In the genomic region with DNA sequence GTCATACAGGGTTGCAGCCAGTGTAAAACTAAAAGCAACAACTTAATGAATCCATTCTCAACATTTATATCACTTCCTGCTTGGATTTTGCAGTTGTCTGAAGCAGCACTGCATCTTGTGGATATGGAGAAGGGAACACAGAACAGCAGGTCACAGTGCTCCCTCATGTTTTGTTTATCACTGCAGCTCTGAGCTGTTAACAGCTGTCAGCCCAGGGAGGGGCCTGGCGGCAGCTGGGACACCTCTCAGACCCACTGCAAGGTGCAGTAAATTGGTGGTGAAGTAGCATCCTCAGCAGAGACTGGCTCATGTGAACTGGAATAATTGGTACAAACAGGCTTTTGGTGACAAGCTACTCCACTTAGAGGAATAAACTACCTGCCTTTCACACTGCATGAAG, we compare ENCODE assay signal across 9 cellular contexts.
"Had no signal": no experiment of that assay in that cellular context is flagged by ENCODE, and none has a peak within 500 bp of the region (broad histone marks: within the 10 kb centered on the region; RNA-seq: fewer than 3 reads in every experiment).

No MANE protein-coding gene starts in this region.

- ATAC-seq: activated T-cell treated with anti-CD3 and anti-CD28 coated beads, Interleukin-2, amount 50 U/mL, for 72 hours had no signal

- DNase-seq: activated CD4-positive, alpha-beta memory T cell treated with anti-CD3 and anti-CD28 coated beads, Interleukin-2, amount 10 ng/mL, durations not matched to agents 7 days and 5 days; activated CD4-positive, alpha-beta T cell treated with anti-CD3 and anti-CD28 coated beads for 1 hour; activated T-cell treated with anti-CD3 and anti-CD28 coated beads, Interleukin-2, amount 50 U/mL, for 72 hours; aorta; dermis blood vessel endothelial cell; endodermal cell; hippocampal formation; stimulated activated CD4-positive, alpha-beta T cell treated with anti-CD3 and anti-CD28 coated beads, Interleukin-15, amount 100 ng/mL, for 24 hours; stimulated activated CD4-positive, alpha-beta T cell treated with anti-CD3 and anti-CD28 coated beads, Interleukin-4, amount 100 ng/mL, for 24 hours had no signal
